In the genomic region with DNA sequence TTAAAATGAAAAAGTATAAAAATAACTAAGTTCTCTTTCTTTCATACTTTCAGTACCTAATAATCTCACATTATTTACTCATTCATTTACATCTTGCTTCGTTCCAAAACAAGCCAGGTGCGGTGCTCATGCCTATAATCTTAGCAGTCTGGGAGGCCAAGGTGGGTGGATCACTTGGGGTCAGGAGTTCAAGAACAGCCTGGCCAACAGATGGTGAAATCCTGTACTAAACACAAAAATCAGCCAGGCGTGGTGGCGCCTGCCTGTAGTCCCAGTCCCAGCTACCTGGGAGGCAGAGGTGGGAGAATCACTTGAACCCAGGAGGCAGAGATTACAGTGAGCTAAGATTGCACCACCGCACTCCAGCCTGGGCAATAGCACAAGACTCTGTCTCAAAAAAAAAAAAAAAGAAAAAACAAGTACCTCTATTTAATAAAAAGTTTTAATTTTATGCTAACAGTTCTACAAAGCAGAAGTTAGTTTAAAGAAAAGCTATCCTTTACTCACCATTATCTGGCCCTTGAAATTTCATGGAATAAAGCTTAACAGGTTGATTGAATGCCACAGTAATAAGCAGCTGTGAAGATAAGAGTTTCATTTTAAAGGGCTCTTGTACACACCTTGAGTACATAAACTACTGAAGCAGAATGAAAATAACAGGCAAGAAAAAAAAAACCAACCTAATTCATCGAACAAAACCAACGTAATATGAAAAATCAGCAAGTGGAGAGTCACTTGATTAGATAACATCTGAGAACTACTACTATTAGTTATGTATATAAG, we compare ENCODE assay signal across 27 cellular contexts. TPM values are rescaled to one million over a fixed set of nuclear protein-coding genes. Genes with fewer than 3 reads are reported as not detected.
A peak's percentile ranks its signal among the peaks of the same experiment; 100 is the strongest.
DNase-seq lines count a peak whose midpoint lies in the region; ATAC-seq, FAIRE-seq and TF ChIP-seq lines count a peak whose summit lies in the region.
"Had no signal": no experiment of that assay in that cellular context is flagged by ENCODE, and none has a peak within 500 bp of the region (broad histone marks: within the 10 kb centered on the region; RNA-seq: fewer than 3 reads in every experiment).

No MANE protein-coding gene starts in this region.

- no peak overlapping the region for H3K27ac Mint-ChIP-seq in WTC11
- H3K27ac Mint-ChIP-seq: activated CD4-positive, alpha-beta T cell treated with anti-CD3 and anti-CD28 coated beads for 36 hours; activated naive CD8-positive, alpha-beta T cell; stimulated activated naive CD8-positive, alpha-beta T cell treated with anti-CD3 and anti-CD28 coated beads, Interleukin-15, Interleukin-2, amounts not matched to agents 100 ng/mL and 50 ng/mL, for 24 hours had no signal

- H3K9me3 Mint-ChIP-seq in WTC11 = no peaks in the 10 kb centered on the region
- H3K9me3 Mint-ChIP-seq: neural crest cell; stimulated activated naive CD8-positive, alpha-beta T cell treated with anti-CD3 and anti-CD28 coated beads, Interleukin-15, Interleukin-2, amounts not matched to agents 100 ng/mL and 50 ng/mL, for 24 hours had no signal

- H3K4me1 ChIP-seq in small intestine (ENCODE audit: control insufficient read depth in 2 of 2, insufficient read depth in 1 of 2, low read depth in 1 of 2, low read length in 1 of 2) (no peaks in the 10 kb centered on the region), BE2C (no peaks in the 10 kb centered on the region)
- H3K4me1 ChIP-seq: prostate gland had no signal

- TF ChIP-seq CTCF in WTC11 (IDR thresholded peaks at IDR 0.05) (no peak), BE2C (IDR thresholded peaks at IDR 0.05; ENCODE audit: low read depth, low read length) (no peak)

- CTCF ChIA-PET in WTC11 (lab: Charles Lee) = no interaction called here

- no peak overlapping the region for H3K4me3 Mint-ChIP-seq in WTC11
- H3K4me3 Mint-ChIP-seq: activated CD4-positive, alpha-beta T cell treated with anti-CD3 and anti-CD28 coated beads for 36 hours; activated naive CD8-positive, alpha-beta T cell; neural crest cell; stimulated activated naive CD8-positive, alpha-beta T cell treated with anti-CD3 and anti-CD28 coated beads, Interleukin-15, Interleukin-2, amounts not matched to agents 100 ng/mL and 50 ng/mL, for 24 hours had no signal

- FAIRE-seq in islet of Langerhans (lab: Jason Lieb, UNC) (peak; percentile 84), small intestine (lab: Jason Lieb, UNC) (peak; percentile 65)
- FAIRE-seq: HTR-8/SVneo, keratinocyte had no signal

- H3K36me3 Mint-ChIP-seq in WTC11 = peaks cover 55% of the 10 kb centered on the region

- H3K9me3 ChIP-seq in small intestine (ENCODE audit: control insufficient read depth, low read depth) (no peaks in the 10 kb centered on the region), BE2C (no peaks in the 10 kb centered on the region)
- H3K9me3 ChIP-seq: prostate gland had no signal

- H3K4me3 ChIP-seq in small intestine (ENCODE audit: low read depth in 1 of 2, low read length in 2 of 2) (no peak overlapping the region), BE2C (ENCODE audit: low read depth, low read length) (no peak overlapping the region)
- H3K4me3 ChIP-seq: prostate gland, skin epidermis had no signal

- ATAC-seq in WTC11 = no peak
- ATAC-seq: activated CD4-positive, alpha-beta T cell treated with anti-CD3 and anti-CD28 coated beads for 36 hours; Right ventricle myocardium inferior had no signal

- H3K27me3 ChIP-seq in small intestine (ENCODE audit: control insufficient read depth in 2 of 2, insufficient read depth in 2 of 2, low read length in 2 of 2) (no peaks in the 10 kb centered on the region), BE2C (no peaks in the 10 kb centered on the region)

- no peaks in the 10 kb centered on the region for H3K27me3 Mint-ChIP-seq in WTC11 (ENCODE audit: low read depth)
- H3K27me3 Mint-ChIP-seq: activated CD4-positive, alpha-beta T cell treated with anti-CD3 and anti-CD28 coated beads for 36 hours; activated naive CD8-positive, alpha-beta T cell; stimulated activated naive CD8-positive, alpha-beta T cell treated with anti-CD3 and anti-CD28 coated beads, Interleukin-15, Interleukin-2, amounts not matched to agents 100 ng/mL and 50 ng/mL, for 24 hours had no signal

- DNase-seq in DMS 273 (lab: John Stamatoyannopoulos, UW; ENCODE audit: unreplicated experiment) (peak; percentile 57), DMS 273 treated with DMSO at 0.1 percent for 48 hours (lab: John Stamatoyannopoulos, UW) (no peak), NCI-H187 treated with DMSO at 0.1 percent for 48 hours (lab: John Stamatoyannopoulos, UW) (peak; percentile 37), small intestine (peak; percentile 17), WTC11 (ENCODE audit: low spot score) (no peak), BE2C (no peak)
- no peak for DNase-seq in activated CD4-positive, CD25-positive, alpha-beta regulatory T cell treated with anti-CD3 and anti-CD28 coated beads, Interleukin-2, amount 50 U/mL, for 72 hours
- DNase-seq: activated CD4-positive, alpha-beta T cell treated with anti-CD3 and anti-CD28 coated beads for 36 hours; cerebellar nuclear complex; effector CD4-positive, alpha-beta T cell; foreskin melanocyte; GOT3; hypothalamus; NCI-H2029 treated with DMSO at 0.1 percent for 48 hours; NCI-H748 treated with DMSO at 0.1 percent for 48 hours; stimulated activated CD4-positive, alpha-beta T cell treated with anti-CD3 and anti-CD28 coated beads, Interleukin-2, amount 100 ng/mL, for 48 hours; trophoblast cell had no signal

- WGBS in small intestine, 3 donors = 22 to 58% (median 39%) methylated on average over 7 of the region's 7 CpGs

- H3K27ac ChIP-seq in small intestine (ENCODE audit: low read depth in 1 of 2, low read length in 1 of 2) = no peak overlapping the region
- H3K27ac ChIP-seq: 22Rv1, prostate gland, skin epidermis had no signal

- POLR2A ChIA-PET in WTC11 (lab: Charles Lee) = no interaction called here

- H3K36me3 ChIP-seq in small intestine (ENCODE audit: control insufficient read depth in 2 of 2, insufficient read depth in 2 of 2, low read length in 2 of 2) (peaks cover 4 to 5% of the 10 kb centered on the region in 2 donors), BE2C (peaks cover 6% of the 10 kb centered on the region; the same call in 1 of the 2 replicates)

- H3K4me1 Mint-ChIP-seq in WTC11 = no peaks in the 10 kb centered on the region
- H3K4me1 Mint-ChIP-seq: activated CD4-positive, alpha-beta T cell treated with anti-CD3 and anti-CD28 coated beads for 36 hours; neural crest cell had no signal

TF ChIP-seq in WTC11, 78 proteins besides CTCF, POLR2A, EP300 and RAD21 (continues in another document):
- TF ChIP-seq, protein P1, sequence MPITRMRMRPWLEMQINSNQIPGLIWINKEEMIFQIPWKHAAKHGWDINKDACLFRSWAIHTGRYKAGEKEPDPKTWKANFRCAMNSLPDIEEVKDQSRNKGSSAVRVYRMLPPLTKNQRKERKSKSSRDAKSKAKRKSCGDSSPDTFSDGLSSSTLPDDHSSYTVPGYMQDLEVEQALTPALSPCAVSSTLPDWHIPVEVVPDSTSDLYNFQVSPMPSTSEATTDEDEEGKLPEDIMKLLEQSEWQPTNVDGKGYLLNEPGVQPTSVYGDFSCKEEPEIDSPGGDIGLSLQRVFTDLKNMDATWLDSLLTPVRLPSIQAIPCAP (CRISPR knock-in tag; IDR thresholded peaks at IDR 0.05) = no peak
- TF ChIP-seq, protein P2, sequence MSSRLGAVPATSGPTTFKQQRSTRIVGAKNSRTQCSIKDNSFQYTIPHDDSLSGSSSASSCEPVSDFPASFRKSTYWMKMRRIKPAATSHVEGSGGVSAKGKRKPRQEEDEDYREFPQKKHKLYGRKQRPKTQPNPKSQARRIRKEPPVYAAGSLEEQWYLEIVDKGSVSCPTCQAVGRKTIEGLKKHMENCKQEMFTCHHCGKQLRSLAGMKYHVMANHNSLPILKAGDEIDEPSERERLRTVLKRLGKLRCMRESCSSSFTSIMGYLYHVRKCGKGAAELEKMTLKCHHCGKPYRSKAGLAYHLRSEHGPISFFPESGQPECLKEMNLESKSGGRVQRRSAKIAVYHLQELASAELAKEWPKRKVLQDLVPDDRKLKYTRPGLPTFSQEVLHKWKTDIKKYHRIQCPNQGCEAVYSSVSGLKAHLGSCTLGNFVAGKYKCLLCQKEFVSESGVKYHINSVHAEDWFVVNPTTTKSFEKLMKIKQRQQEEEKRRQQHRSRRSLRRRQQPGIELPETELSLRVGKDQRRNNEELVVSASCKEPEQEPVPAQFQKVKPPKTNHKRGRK (CRISPR knock-in tag; IDR thresholded peaks at IDR 0.05; ENCODE audit: borderline replicate concordance) = no peak
- TF ChIP-seq, protein P3, sequence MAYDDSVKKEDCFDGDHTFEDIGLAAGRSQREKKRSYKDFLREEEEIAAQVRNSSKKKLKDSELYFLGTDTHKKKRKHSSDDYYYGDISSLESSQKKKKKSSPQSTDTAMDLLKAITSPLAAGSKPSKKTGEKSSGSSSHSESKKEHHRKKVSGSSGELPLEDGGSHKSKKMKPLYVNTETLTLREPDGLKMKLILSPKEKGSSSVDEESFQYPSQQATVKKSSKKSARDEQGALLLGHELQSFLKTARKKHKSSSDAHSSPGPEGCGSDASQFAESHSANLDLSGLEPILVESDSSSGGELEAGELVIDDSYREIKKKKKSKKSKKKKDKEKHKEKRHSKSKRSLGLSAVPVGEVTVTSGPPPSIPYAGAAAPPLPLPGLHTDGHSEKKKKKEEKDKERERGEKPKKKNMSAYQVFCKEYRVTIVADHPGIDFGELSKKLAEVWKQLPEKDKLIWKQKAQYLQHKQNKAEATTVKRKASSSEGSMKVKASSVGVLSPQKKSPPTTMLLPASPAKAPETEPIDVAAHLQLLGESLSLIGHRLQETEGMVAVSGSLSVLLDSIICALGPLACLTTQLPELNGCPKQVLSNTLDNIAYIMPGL (CRISPR knock-in tag; IDR thresholded peaks at IDR 0.05) = no peak
- no peak for TF ChIP-seq ZNF232 (CRISPR knock-in tag; IDR thresholded peaks at IDR 0.05)

RNA-seq across cellular contexts. Expression of a gene that starts 22.5 kb away (rescaled TPM):
- 10 to 100 TPM; 62.2 to 74.7 (median 70.3) TPM for polyA plus RNA-seq in small intestine
- total RNA-seq in WTC11 (2021) = 72.8 to 77.3 TPM (median 74.5 TPM) in 3 replicates
- 56.2 TPM for polyA plus RNA-seq in BE2C (2012; ENCODE audit: insufficient read depth, insufficient read length, low read depth)

RNA-seq across cellular contexts. Expression of a gene that starts 35.2 kb away (rescaled TPM):
- polyA plus RNA-seq in small intestine = 1 to 10 TPM; 3.1 to 5.4 (median 4.5) TPM
- 10.1 to 12.2 TPM (median 11.7 TPM) in 3 replicates for total RNA-seq in WTC11 (2021)
- 8.9 TPM for polyA plus RNA-seq in BE2C (2012; ENCODE audit: insufficient read depth, insufficient read length, low read depth)

Comparison
In these comparisons a context has a peak if more than half of its experiments do, and no peak if none do; other contexts are left out.
1. DNase-seq: peak in DMS 273 (single experiment), NCI-H187 treated with DMSO at 0.1 percent for 48 hours (single experiment) and small intestine (single experiment); none in DMS 273 treated with DMSO at 0.1 percent for 48 hours (single experiment), WTC11 (single experiment), BE2C (single experiment) and activated CD4-positive, CD25-positive, alpha-beta regulatory T cell treated with anti-CD3 and anti-CD28 coated beads, Interleukin-2, amount 50 U/mL, for 72 hours (single experiment).